9 cellular contexts compared by ENCODE assay signal in the genomic region with DNA sequence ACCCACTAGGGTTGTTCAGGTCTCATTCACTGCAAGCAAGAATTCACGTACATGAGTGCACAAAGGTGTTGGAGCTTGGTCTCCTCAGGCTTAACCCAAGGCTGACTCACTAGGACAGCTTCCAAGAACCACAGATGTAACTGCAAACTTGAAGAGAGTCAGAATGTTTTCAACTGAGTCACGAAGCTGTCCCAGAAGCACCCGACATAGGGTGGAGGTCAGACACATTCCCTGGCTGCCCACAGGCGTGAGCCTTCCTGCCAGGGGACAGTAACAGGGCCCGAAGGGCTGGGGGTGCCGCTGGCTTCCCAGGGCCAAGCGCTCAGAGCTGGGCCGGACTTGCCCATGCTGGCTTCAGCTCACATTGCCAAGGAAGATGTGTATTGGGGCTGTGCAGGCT. TPM values are rescaled to one million over a fixed set of nuclear protein-coding genes. Genes with fewer than 3 reads are reported as not detected.
DNase-seq lines count a peak whose midpoint lies in the region; TF ChIP-seq lines count a peak whose summit lies in the region.
"Had no signal": no experiment of that assay in that cellular context is flagged by ENCODE, and none has a peak within 500 bp of the region (broad histone marks: within the 10 kb centered on the region; RNA-seq: fewer than 3 reads in every experiment).

No MANE protein-coding gene starts in this region.

- no peak overlapping the region for H3K4me3 ChIP-seq in ascending aorta

- in situ Hi-C loops in GM13976 (cut with MboI; ENCODE audit: low sequenced_read_pairs, unreplicated experiment) = no loop called here

- peak overlapping the region; percentile 15 to 51 for H3K27ac ChIP-seq in ascending aorta

- H3K9me3 ChIP-seq in ascending aorta = no peaks in the 10 kb centered on the region

- H3K27me3 ChIP-seq in ascending aorta = no peaks in the 10 kb centered on the region

- DNase-seq in HPDE6-E6E7 (ENCODE audit: extremely low spot score) (peak; percentile 90), ascending aorta (ENCODE audit: low spot score in 2 of 2) (peak in 1 of 2 donors; percentile 75), hepatic stellate cell (ENCODE audit: low spot score) (peak; percentile 90), stromal cell of bone marrow (ENCODE audit: low read depth) (peak; percentile 93), DMS53 treated with DMSO at 0.1 percent for 48 hours (lab: John Stamatoyannopoulos, UW; ENCODE audit: unreplicated experiment) (no peak), NCI-H345 treated with DMSO at 0.1 percent for 48 hours (lab: John Stamatoyannopoulos, UW; ENCODE audit: unreplicated experiment) (no peak), GM13976 (ENCODE audit: low spot score) (no peak)
- DNase-seq: activated naive CD4-positive, alpha-beta T cell treated with anti-CD3 and anti-CD28 coated beads, Interleukin-2, amount 10 ng/mL, durations not matched to agents 7 days and 5 days; NCI-H1930 had no signal

- H3K36me3 ChIP-seq in ascending aorta = peaks cover under 1 to 19% of the 10 kb centered on the region in 2 donors

- TF ChIP-seq CTCF in ascending aorta (IDR thresholded peaks at IDR 0.05) (no peak), GM13976 (IDR thresholded peaks at IDR 0.05; ENCODE audit: borderline replicate concordance, control extremely low read depth, extremely low read depth, insufficient read depth, missing control alignments) (no peak)

- intact Hi-C loops in ascending aorta (cut with DNase I) = no loop called here

- peaks cover 0 to 11% of the 10 kb centered on the region in 2 donors for H3K4me1 ChIP-seq in ascending aorta

RNA-seq across cellular contexts. Expression of a gene that starts 14.1 kb away (rescaled TPM):
- 42.6 TPM for total RNA-seq in ascending aorta

RNA-seq across cellular contexts. Expression of a gene that starts 39.3 kb away (rescaled TPM):
- total RNA-seq in ascending aorta = not detected

RNA-seq across cellular contexts. Expression of a gene that starts 52.3 kb away (rescaled TPM):
- total RNA-seq in ascending aorta = not detected

Comparison
In these comparisons a context has a peak if more than half of its experiments do, and no peak if none do; other contexts are left out.
1. DNase-seq: peak in HPDE6-E6E7 (single experiment), hepatic stellate cell (single experiment) and stromal cell of bone marrow (single experiment); none in DMS53 treated with DMSO at 0.1 percent for 48 hours (single experiment), NCI-H345 treated with DMSO at 0.1 percent for 48 hours (single experiment) and GM13976 (single experiment).